18 cellular contexts compared by ENCODE assay signal in the genomic region with DNA sequence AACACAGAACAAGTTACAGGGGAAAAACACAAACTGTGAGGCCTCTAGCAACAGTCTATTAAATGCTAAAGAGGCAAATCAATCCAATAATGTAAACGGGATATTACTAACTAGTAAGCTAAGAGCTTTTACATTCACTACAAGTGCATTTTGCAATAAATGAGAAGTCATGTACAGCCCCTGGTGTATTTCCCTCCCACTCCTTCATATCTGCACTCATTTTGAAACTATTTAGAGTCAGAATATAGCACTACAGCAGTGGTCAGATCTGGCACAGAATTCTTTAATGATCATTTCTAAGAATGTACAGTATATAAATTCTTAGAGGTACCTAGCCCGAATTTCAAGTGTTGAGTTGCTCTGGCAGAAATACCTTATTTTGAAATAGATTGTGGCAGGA.
DNase-seq lines count a peak whose midpoint lies in the region; ATAC-seq and TF ChIP-seq lines count a peak whose summit lies in the region.
"Had no signal": no experiment of that assay in that cellular context is flagged by ENCODE, and none has a peak within 500 bp of the region (broad histone marks: within the 10 kb centered on the region; RNA-seq: fewer than 3 reads in every experiment).

No MANE protein-coding gene starts in this region.

- TF ChIP-seq CTCF in OCI-LY3 (IDR thresholded peaks at IDR 0.05; ENCODE audit: low read depth, low read length): no peak

- H3K4me1 ChIP-seq in OCI-LY3 (ENCODE audit: low read length): peaks cover 21% of the 10 kb centered on the region
- no peaks in the 10 kb centered on the region for H3K4me1 ChIP-seq in right cardiac atrium (ENCODE audit: control insufficient read depth, insufficient read depth, low read length)
- H3K4me1 ChIP-seq: right atrium auricular region had no signal

- no peak for DNase-seq in NCI-H1436 (lab: John Stamatoyannopoulos, UW)
- DNase-seq in globus pallidus (ENCODE audit: low spot score): no peak
- DNase-seq in right cardiac atrium: no peak
- no peak for DNase-seq in hepatic stellate cell (ENCODE audit: low spot score)
- DNase-seq: activated CD4-positive, alpha-beta memory T cell treated with anti-CD3 and anti-CD28 coated beads for 36 hours; activated effector memory CD4-positive, alpha-beta T cell treated with anti-CD3 and anti-CD28 coated beads, Interleukin-2, amount 50 U/mL, for 16 hours; endodermal cell; NCI-H1048; NCI-H69; Right ventricle myocardium superior; stimulated activated CD4-positive, alpha-beta T cell treated with anti-CD3 and anti-CD28 coated beads, Interleukin-4, amount 100 ng/mL, for 1 hour; stimulated activated naive CD4-positive, alpha-beta T cell; T-helper 9 cell had no signal

- no peaks in the 10 kb centered on the region for H3K36me3 ChIP-seq in OCI-LY3 (replicated peaks; ENCODE audit: low read depth, low read length)
- H3K36me3 ChIP-seq: right atrium auricular region had no signal

- intact Hi-C loops in right cardiac atrium (cut with DNase I): no loop called here

- no peak for TF ChIP-seq POLR2A in GM18505 (IDR thresholded peaks at IDR 0.05; ENCODE audit: borderline replicate concordance, extremely low read depth, insufficient read depth, insufficient read length)

- H3K9ac ChIP-seq in OCI-LY3 (ENCODE audit: low read length): no peak overlapping the region

- H3K27ac ChIP-seq in OCI-LY3 (ENCODE audit: low read length) (no peak overlapping the region), right cardiac atrium (ENCODE audit: low read length) (no peak overlapping the region)
- H3K27ac ChIP-seq: right atrium auricular region had no signal

- H2AFZ ChIP-seq in OCI-LY3 (ENCODE audit: low read depth, low read length): no peak overlapping the region

- H3K27me3 ChIP-seq in OCI-LY3 (ENCODE audit: low read depth, low read length) (no peaks in the 10 kb centered on the region), right cardiac atrium (ENCODE audit: control insufficient read depth, insufficient read depth) (no peaks in the 10 kb centered on the region)
- H3K27me3 ChIP-seq: right atrium auricular region had no signal

- H3K9me3 ChIP-seq in OCI-LY3 (ENCODE audit: insufficient read depth, low read length) (no peaks in the 10 kb centered on the region), right cardiac atrium (ENCODE audit: control insufficient read depth, low read length) (no peaks in the 10 kb centered on the region)
- H3K9me3 ChIP-seq: right atrium auricular region had no signal

- peak; percentile 67 for ATAC-seq in GM18505 (IDR thresholded peaks at IDR 0.05; ENCODE audit: unreplicated experiment)
- peak; percentile 75 for ATAC-seq in GM21390 (IDR thresholded peaks at IDR 0.05; ENCODE audit: unreplicated experiment)
- ATAC-seq in HG02981 (IDR thresholded peaks at IDR 0.05; ENCODE audit: unreplicated experiment): peak; percentile 81
- ATAC-seq in right cardiac atrium: no peak

- 55% methylated on average over 2 of the region's 2 CpGs for WGBS in right cardiac atrium

- H3K79me2 ChIP-seq in OCI-LY3 (ENCODE audit: low read length): no peaks in the 10 kb centered on the region

- H4K20me1 ChIP-seq in OCI-LY3 (ENCODE audit: insufficient read depth, low read length): no peaks in the 10 kb centered on the region

- H3K4me3 ChIP-seq in OCI-LY3 (ENCODE audit: low read length) (no peak overlapping the region), right cardiac atrium (ENCODE audit: low read length) (no peak overlapping the region)
- H3K4me3 ChIP-seq: right atrium auricular region had no signal

- H3K4me2 ChIP-seq in OCI-LY3 (ENCODE audit: low read length): peak overlapping the region; percentile 26

Comparison
In these comparisons a context has a peak if more than half of its experiments do, and no peak if none do; other contexts are left out.
1. ATAC-seq: peak in GM18505 (single experiment), GM21390 (single experiment) and HG02981 (single experiment); none in right cardiac atrium (0 of 2).